ENCODE assay signal across 1 cellular context in the genomic region with DNA sequence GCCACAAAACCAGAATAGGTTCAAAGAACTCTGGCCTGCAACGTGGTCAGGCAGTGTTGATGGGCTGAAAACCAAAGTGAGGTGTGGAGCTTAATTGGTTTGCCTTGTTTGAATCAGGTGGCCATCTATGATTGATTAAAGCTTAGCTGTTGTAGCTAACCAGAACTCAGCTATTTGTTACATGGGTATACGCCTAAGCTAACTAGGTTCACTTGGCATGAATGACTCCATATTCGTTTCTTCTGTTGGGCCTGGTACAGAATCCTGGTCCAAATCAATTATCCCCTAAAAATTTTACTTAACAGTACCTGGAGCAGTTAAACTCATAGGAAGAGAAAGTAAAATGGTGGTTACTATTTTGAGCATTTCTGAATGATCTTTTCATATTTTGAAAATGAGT.
TF ChIP-seq lines count a peak whose summit lies in the region.

No MANE protein-coding gene starts in this region.

TF ChIP-seq in GM12878, 131 proteins besides CTCF, POLR2A, EP300 and RAD21:
- TF ChIP-seq, protein P1, sequence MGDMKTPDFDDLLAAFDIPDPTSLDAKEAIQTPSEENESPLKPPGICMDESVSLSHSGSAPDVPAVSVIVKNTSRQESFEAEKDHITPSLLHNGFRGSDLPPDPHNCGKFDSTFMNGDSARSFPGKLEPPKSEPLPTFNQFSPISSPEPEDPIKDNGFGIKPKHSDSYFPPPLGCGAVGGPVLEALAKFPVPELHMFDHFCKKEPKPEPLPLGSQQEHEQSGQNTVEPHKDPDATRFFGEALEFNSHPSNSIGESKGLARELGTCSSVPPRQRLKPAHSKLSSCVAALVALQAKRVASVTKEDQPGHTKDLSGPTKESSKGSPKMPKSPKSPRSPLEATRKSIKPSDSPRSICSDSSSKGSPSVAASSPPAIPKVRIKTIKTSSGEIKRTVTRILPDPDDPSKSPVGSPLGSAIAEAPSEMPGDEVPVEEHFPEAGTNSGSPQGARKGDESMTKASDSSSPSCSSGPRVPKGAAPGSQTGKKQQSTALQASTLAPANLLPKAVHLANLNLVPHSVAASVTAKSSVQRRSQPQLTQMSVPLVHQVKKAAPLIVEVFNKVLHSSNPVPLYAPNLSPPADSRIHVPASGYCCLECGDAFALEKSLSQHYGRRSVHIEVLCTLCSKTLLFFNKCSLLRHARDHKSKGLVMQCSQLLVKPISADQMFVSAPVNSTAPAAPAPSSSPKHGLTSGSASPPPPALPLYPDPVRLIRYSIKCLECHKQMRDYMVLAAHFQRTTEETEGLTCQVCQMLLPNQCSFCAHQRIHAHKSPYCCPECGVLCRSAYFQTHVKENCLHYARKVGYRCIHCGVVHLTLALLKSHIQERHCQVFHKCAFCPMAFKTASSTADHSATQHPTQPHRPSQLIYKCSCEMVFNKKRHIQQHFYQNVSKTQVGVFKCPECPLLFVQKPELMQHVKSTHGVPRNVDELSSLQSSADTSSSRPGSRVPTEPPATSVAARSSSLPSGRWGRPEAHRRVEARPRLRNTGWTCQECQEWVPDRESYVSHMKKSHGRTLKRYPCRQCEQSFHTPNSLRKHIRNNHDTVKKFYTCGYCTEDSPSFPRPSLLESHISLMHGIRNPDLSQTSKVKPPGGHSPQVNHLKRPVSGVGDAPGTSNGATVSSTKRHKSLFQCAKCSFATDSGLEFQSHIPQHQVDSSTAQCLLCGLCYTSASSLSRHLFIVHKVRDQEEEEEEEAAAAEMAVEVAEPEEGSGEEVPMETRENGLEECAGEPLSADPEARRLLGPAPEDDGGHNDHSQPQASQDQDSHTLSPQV (IDR thresholded peaks at IDR 0.05), result peak; percentile 54; the same call in 1 of the 2 replicates
- TF ChIP-seq ZNF217 (IDR thresholded peaks at IDR 0.05) (no peak), USF2 (IDR thresholded peaks at IDR 0.05; ENCODE audit: borderline replicate concordance, low read depth, low read length) (no peak)
- TF ChIP-seq, protein P2, sequence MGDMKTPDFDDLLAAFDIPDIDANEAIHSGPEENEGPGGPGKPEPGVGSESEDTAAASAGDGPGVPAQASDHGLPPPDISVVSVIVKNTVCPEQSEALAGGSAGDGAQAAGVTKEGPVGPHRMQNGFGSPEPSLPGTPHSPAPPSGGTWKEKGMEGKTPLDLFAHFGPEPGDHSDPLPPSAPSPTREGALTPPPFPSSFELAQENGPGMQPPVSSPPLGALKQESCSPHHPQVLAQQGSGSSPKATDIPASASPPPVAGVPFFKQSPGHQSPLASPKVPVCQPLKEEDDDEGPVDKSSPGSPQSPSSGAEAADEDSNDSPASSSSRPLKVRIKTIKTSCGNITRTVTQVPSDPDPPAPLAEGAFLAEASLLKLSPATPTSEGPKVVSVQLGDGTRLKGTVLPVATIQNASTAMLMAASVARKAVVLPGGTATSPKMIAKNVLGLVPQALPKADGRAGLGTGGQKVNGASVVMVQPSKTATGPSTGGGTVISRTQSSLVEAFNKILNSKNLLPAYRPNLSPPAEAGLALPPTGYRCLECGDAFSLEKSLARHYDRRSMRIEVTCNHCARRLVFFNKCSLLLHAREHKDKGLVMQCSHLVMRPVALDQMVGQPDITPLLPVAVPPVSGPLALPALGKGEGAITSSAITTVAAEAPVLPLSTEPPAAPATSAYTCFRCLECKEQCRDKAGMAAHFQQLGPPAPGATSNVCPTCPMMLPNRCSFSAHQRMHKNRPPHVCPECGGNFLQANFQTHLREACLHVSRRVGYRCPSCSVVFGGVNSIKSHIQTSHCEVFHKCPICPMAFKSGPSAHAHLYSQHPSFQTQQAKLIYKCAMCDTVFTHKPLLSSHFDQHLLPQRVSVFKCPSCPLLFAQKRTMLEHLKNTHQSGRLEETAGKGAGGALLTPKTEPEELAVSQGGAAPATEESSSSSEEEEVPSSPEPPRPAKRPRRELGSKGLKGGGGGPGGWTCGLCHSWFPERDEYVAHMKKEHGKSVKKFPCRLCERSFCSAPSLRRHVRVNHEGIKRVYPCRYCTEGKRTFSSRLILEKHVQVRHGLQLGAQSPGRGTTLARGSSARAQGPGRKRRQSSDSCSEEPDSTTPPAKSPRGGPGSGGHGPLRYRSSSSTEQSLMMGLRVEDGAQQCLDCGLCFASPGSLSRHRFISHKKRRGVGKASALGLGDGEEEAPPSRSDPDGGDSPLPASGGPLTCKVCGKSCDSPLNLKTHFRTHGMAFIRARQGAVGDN (IDR thresholded peaks at IDR 0.05), result peak; percentile 30; the same call in 1 of the 2 replicates
